2 cellular contexts compared by ENCODE assay signal in genomic region chr5:76718381-76718832, GRCh38.
TF ChIP-seq lines count a peak whose summit lies in the region.

No MANE protein-coding gene starts in this region.

TF ChIP-seq in A549, 52 proteins besides CTCF, POLR2A, EP300 and RAD21 (continued from another document):
- no peak for TF ChIP-seq KDM1A (IDR thresholded peaks at IDR 0.05; ENCODE audit: low read depth)
- no peak for TF ChIP-seq USF2 (IDR thresholded peaks at IDR 0.05)
- no peak for TF ChIP-seq CHD4 (IDR thresholded peaks at IDR 0.05; ENCODE audit: borderline replicate concordance)
- no peak for TF ChIP-seq NR3C1 (IDR thresholded peaks at IDR 0.05)

TF ChIP-seq in GM23338, 12 proteins besides CTCF, POLR2A, EP300 and RAD21:
- TF ChIP-seq REST (IDR thresholded peaks at IDR 0.05; ENCODE audit: unreplicated experiment) (no peak), POLR2AphosphoS5 (IDR thresholded peaks at IDR 0.05; ENCODE audit: low read depth) (no peak), JUNB (IDR thresholded peaks at IDR 0.05; ENCODE audit: unreplicated experiment) (no peak), EZH2 (IDR thresholded peaks at IDR 0.05; ENCODE audit: low read depth, unreplicated experiment) (no peak), ZNF114 (CRISPR knock-in tag; IDR thresholded peaks at IDR 0.05) (no peak), STAT1 (IDR thresholded peaks at IDR 0.05; ENCODE audit: unreplicated experiment) (no peak)
